ENCODE assay signal across 8 cellular contexts in the genomic region with DNA sequence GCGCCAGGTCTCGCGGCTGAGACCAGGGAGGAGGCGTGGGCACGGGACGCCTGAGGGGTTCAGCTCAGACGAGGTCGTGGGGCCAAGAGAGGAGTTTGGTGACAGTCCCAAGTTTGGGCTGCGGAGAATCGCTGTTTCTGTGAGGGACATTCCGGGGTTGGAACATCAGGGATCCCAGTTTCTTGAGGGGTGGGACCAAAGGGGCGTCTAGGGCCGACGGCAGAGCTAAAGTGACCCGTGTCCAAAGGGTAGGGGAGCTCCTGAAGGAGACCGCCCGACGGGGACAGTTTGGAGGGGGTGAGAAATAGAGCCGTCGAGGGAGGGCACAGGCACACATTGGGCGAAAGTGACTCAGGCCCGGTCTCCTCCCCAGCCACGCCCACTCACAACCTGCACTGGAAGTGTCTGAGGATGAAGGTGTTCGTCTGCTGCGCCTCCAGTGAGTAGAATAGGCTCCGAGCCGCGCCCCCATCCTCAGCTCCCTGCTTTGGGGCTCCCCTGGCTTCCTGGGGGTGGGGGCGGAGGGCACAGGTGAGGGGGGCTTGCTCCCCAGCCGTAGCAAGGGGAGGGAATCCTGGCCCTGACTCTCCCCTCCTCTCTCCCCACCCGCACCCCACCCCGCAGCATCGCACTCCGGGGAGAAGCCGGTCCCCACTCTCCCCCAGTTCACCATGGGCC. TPM values are rescaled to one million over a fixed set of nuclear protein-coding genes. Genes with fewer than 3 reads are reported as not detected.
A peak's percentile ranks its signal among the peaks of the same experiment; 100 is the strongest.
DNase-seq lines count a peak whose midpoint lies in the region; TF ChIP-seq lines count a peak whose summit lies in the region.

No MANE protein-coding gene starts in this region.

- H4K12ac ChIP-seq in trophoblast cell (ENCODE audit: low read depth, low read length), result peak overlapping the region; percentile 23

- H3K4ac ChIP-seq in H9 (ENCODE audit: low read depth, low read length) (no peak overlapping the region), trophoblast cell (ENCODE audit: low read depth, low read length) (no peak overlapping the region)

- H4K8ac ChIP-seq in H9 (replicated peaks; ENCODE audit: insufficient read length, low read depth, low read length) (no peak overlapping the region), trophoblast cell (ENCODE audit: low read depth, low read length) (peak overlapping the region; percentile 61)

- H3K23me2 ChIP-seq in H9 (ENCODE audit: insufficient read length, low read depth, low read length, poor library complexity, severe bottlenecking), result peaks cover 17% of the 10 kb centered on the region

- H2BK120ac ChIP-seq in H9 (ENCODE audit: low read depth, low read length, poor library complexity, severe bottlenecking) (no peak overlapping the region), trophoblast cell (ENCODE audit: insufficient read depth, low read length, poor library complexity) (no peak overlapping the region)

- H3K79me1 ChIP-seq in H9 (ENCODE audit: insufficient read depth, low read depth, low read length, poor library complexity, severe bottlenecking) (no peaks in the 10 kb centered on the region), trophoblast cell (ENCODE audit: low read length) (peaks cover 5% of the 10 kb centered on the region)

- H4K91ac ChIP-seq in H9 (ENCODE audit: insufficient read length, low read depth, low read length) (no peak overlapping the region), trophoblast cell (ENCODE audit: low read depth, low read length) (peak overlapping the region; percentile 44)

- no peak overlapping the region for H3K18ac ChIP-seq in H9 (ENCODE audit: insufficient read length, low read depth, low read length)
- peak overlapping the region; percentile 14 for H3K18ac ChIP-seq in trophoblast cell (ENCODE audit: low read length)

- no peak overlapping the region for H2BK15ac ChIP-seq in H9 (ENCODE audit: low read depth, low read length)

- H3K27ac Mint-ChIP-seq in H9, result peak overlapping the region in 2 of 3 experiments; percentile 77 to 94; a peak in 2 of 7 replicates
- H3K27ac Mint-ChIP-seq in activated T-helper 2 cell treated with anti-CD3 and anti-CD28 coated beads, Interferon-gamma antibody, Interleukin-2, Interleukin-4, amounts not matched to agents 10 μg/mL and 5 μg/mL and 100 μg/mL, durations not matched to agents 14 hours and 24 hours and 36 hours, result peak overlapping the region; percentile 88

- peaks cover 0 to 4% of the 10 kb centered on the region in 2 experiments; a peak in 3 of 5 replicates for H3K9me3 Mint-ChIP-seq in H9
- no peaks in the 10 kb centered on the region for H3K9me3 Mint-ChIP-seq in activated T-helper 2 cell treated with anti-CD3 and anti-CD28 coated beads, Interferon-gamma antibody, Interleukin-2, Interleukin-4, amounts not matched to agents 10 μg/mL and 5 μg/mL and 100 μg/mL, durations not matched to agents 14 hours and 24 hours and 36 hours

- no peak overlapping the region for H3K23ac ChIP-seq in H9 (ENCODE audit: insufficient read length, low read depth, low read length)
- no peak overlapping the region for H3K23ac ChIP-seq in trophoblast cell (ENCODE audit: low read length)

- H3K27ac ChIP-seq in H9 (ENCODE audit: insufficient read length, low read depth, low read length) (no peak overlapping the region), Peyer's patch (peak overlapping the region; percentile 81 to 93 (median 90)), trophoblast cell (ENCODE audit: low read depth, low read length) (peak overlapping the region; percentile 36)

- H3K9me3 ChIP-seq in H9 (ENCODE audit: control insufficient read depth, low read depth, low read length) (no peaks in the 10 kb centered on the region), Peyer's patch (no peaks in the 10 kb centered on the region), trophoblast cell (ENCODE audit: insufficient read depth, low read depth, low read length) (peaks cover 6% of the 10 kb centered on the region)

- no peak overlapping the region for H2BK5ac ChIP-seq in H9 (ENCODE audit: insufficient read length, low read length)
- H2BK5ac ChIP-seq in trophoblast cell (ENCODE audit: low read depth, low read length, poor library complexity), result no peak overlapping the region

- no peaks in the 10 kb centered on the region for H4K20me1 ChIP-seq in H9 (ENCODE audit: control insufficient read depth, insufficient read depth, insufficient read length)

- intact Hi-C loops in activated T-helper 2 cell treated with anti-CD3 and anti-CD28 coated beads, Interferon-gamma antibody, Interleukin-2, Interleukin-4, amounts not matched to agents 10 μg/mL and 5 μg/mL and 100 μg/mL, durations not matched to agents 14 hours and 24 hours and 36 hours (cut with micrococcal nuclease), result loop anchor here (2.0 kb wide), 3 partner anchors 15 to 69 kb away; partner anchors contain the start of gene SLC50A1

- H3K9ac ChIP-seq in H9 (ENCODE audit: extremely low read depth, insufficient read length, low read length) (no peak overlapping the region), trophoblast cell (ENCODE audit: low read length) (no peak overlapping the region)

- no peak for TF ChIP-seq CTCF in H9 (conservative IDR thresholded peaks at IDR 0.05)
- TF ChIP-seq CTCF in Peyer's patch (IDR thresholded peaks at IDR 0.05), result no peak

- peaks cover 22 to 39% of the 10 kb centered on the region in 2 experiments for H3K4me1 Mint-ChIP-seq in H9
- H3K4me1 Mint-ChIP-seq in activated T-helper 2 cell treated with anti-CD3 and anti-CD28 coated beads, Interferon-gamma antibody, Interleukin-2, Interleukin-4, amounts not matched to agents 10 μg/mL and 5 μg/mL and 100 μg/mL, durations not matched to agents 14 hours and 24 hours and 36 hours (ENCODE audit: low read depth), result peaks cover 31% of the 10 kb centered on the region

- H2BK12ac ChIP-seq in H9 (ENCODE audit: insufficient read length, low read depth, low read length) (no peak overlapping the region), trophoblast cell (ENCODE audit: low read length) (peak overlapping the region; percentile 42)

- H2AK5ac ChIP-seq in H9 (ENCODE audit: insufficient read length, low read length) (no peak overlapping the region), trophoblast cell (ENCODE audit: low read length) (no peak overlapping the region)

- peak overlapping the region; percentile 94 to 96 for H3K4me3 Mint-ChIP-seq in H9
- H3K4me3 Mint-ChIP-seq in activated T-helper 2 cell treated with anti-CD3 and anti-CD28 coated beads, Interferon-gamma antibody, Interleukin-2, Interleukin-4, amounts not matched to agents 10 μg/mL and 5 μg/mL and 100 μg/mL, durations not matched to agents 14 hours and 24 hours and 36 hours (ENCODE audit: low read depth), result peak overlapping the region; percentile 82

- H2AFZ ChIP-seq in H9 (ENCODE audit: low read length), result no peak overlapping the region
- peak overlapping the region; percentile 88 for H2AFZ ChIP-seq in trophoblast cell (ENCODE audit: insufficient read depth, low read length, poor library complexity)

- peaks cover 48% of the 10 kb centered on the region for H3K27me3 Mint-ChIP-seq in H9 (ENCODE audit: low read depth)
- H3K27me3 Mint-ChIP-seq in activated T-helper 2 cell treated with anti-CD3 and anti-CD28 coated beads, Interferon-gamma antibody, Interleukin-2, Interleukin-4, amounts not matched to agents 10 μg/mL and 5 μg/mL and 100 μg/mL, durations not matched to agents 14 hours and 24 hours and 36 hours (ENCODE audit: low read depth), result peaks cover 27% of the 10 kb centered on the region

- no peak overlapping the region for H4K5ac ChIP-seq in H9 (ENCODE audit: insufficient read length, low read depth, low read length)

- no peak overlapping the region for H3T11ph ChIP-seq in H9 (ENCODE audit: low read length)

- DNase-seq in H9 (no peak), Peyer's patch (peak; percentile 78 to 91 (median 79)), glomerular visceral epithelial cell (ENCODE audit: extremely low spot score) (peak; percentile 56), trophoblast cell (peak; percentile 84 to 85), ureter (ENCODE audit: low spot score) (peak; percentile 87), NCI-H128 (lab: John Stamatoyannopoulos, UW; ENCODE audit: unreplicated experiment) (no peak), NCI-H1436 treated with DMSO at 0.1 percent for 48 hours (lab: John Stamatoyannopoulos, UW) (no peak)
- DNase-seq in activated T-helper 2 cell treated with anti-CD3 and anti-CD28 coated beads, Interferon-gamma antibody, Interleukin-2, Interleukin-4, amounts not matched to agents 10 μg/mL and 5 μg/mL and 100 μg/mL, durations not matched to agents 14 hours and 24 hours and 36 hours (ENCODE audit: low spot score), result peak; percentile 62

- no peak overlapping the region for H3K56ac ChIP-seq in H9 (ENCODE audit: insufficient read length, low read depth, low read length)

- H2BK20ac ChIP-seq in H9 (ENCODE audit: low read depth, low read length, poor library complexity, severe bottlenecking), result no peak overlapping the region

- H3K4me2 ChIP-seq in H9 (ENCODE audit: insufficient read depth, insufficient read length, low read length), result peak overlapping the region; percentile 24
- peak overlapping the region; percentile 93 for H3K4me2 ChIP-seq in trophoblast cell (ENCODE audit: low read length)

- peaks cover 32% of the 10 kb centered on the region for H3K27me3 ChIP-seq in H9 (ENCODE audit: insufficient read depth, low read length)
- H3K27me3 ChIP-seq in Peyer's patch, result peaks cover 0 to 29% of the 10 kb centered on the region in 2 donors
- peaks cover 32% of the 10 kb centered on the region for H3K27me3 ChIP-seq in trophoblast cell (ENCODE audit: insufficient read depth, low read length)

- H3K79me2 ChIP-seq in H9 (ENCODE audit: insufficient read depth, low read length), result no peaks in the 10 kb centered on the region
- H3K79me2 ChIP-seq in trophoblast cell (ENCODE audit: control insufficient read depth, insufficient read depth, low read length, poor library complexity), result no peaks in the 10 kb centered on the region

- no peak for TF ChIP-seq POLR2A in Peyer's patch (IDR thresholded peaks at IDR 0.05)

- 0 out of 7 replicates have a peak, but pooled peaks cover 0 to 4% (median 0%) of the 10 kb centered on the region in 3 experiments for H3K36me3 Mint-ChIP-seq in H9 (ENCODE audit: insufficient read depth in 1 of 3, low read depth in 3 of 3)
- no peaks in the 10 kb centered on the region for H3K36me3 Mint-ChIP-seq in activated T-helper 2 cell treated with anti-CD3 and anti-CD28 coated beads, Interferon-gamma antibody, Interleukin-2, Interleukin-4, amounts not matched to agents 10 μg/mL and 5 μg/mL and 100 μg/mL, durations not matched to agents 14 hours and 24 hours and 36 hours (ENCODE audit: low read depth)

- WGBS in H9 (ENCODE audit: extremely low coverage, insufficient read length, low lambda C conversion rate), result no CpG with 5 or more reads among the region's 35 CpGs
- WGBS in trophoblast cell (ENCODE audit: extremely low coverage, insufficient coverage, insufficient read length), result no CpG with 5 or more reads among the region's 35 CpGs

- H3K4me3 ChIP-seq in Peyer's patch (peak overlapping the region; percentile 61 to 75 (median 62)), trophoblast cell (ENCODE audit: low read depth, low read length) (peak overlapping the region; percentile 56)

- H3K14ac ChIP-seq in H9 (ENCODE audit: insufficient read depth, low read length) (no peak overlapping the region), trophoblast cell (ENCODE audit: low read length) (peak overlapping the region; percentile 25)

- H3K4me1 ChIP-seq in H9 (ENCODE audit: insufficient read depth, low read length), result no peaks in the 10 kb centered on the region
- H3K4me1 ChIP-seq in Peyer's patch, result peaks cover 5 to 52% (median 32%) of the 10 kb centered on the region in 4 donors
- peaks cover 20 to 22% of the 10 kb centered on the region in 2 experiments for H3K4me1 ChIP-seq in trophoblast cell (ENCODE audit: control insufficient read depth in 1 of 2, insufficient read depth in 2 of 2, low read length in 2 of 2)

- H3K36me3 ChIP-seq in Peyer's patch (no peaks in the 10 kb centered on the region), trophoblast cell (ENCODE audit: control insufficient read depth in 1 of 2, insufficient read depth in 2 of 2, low read length in 2 of 2) (no peaks in the 10 kb centered on the region)

RNA-seq across cellular contexts. Expression of gene EFNA3, which starts 7.0 kb away (rescaled TPM):
- 3.9 and 4.6 TPM in 2 replicates for total RNA-seq in H9 (2021)
- 1 to 10 TPM; 2.3 to 8.7 (median 5.3) TPM for total RNA-seq in Peyer's patch
- total RNA-seq in activated T-helper 2 cell treated with anti-CD3 and anti-CD28 coated beads, Interferon-gamma antibody, Interleukin-2, Interleukin-4, amounts not matched to agents 10 μg/mL and 5 μg/mL and 100 μg/mL, durations not matched to agents 14 hours and 24 hours and 36 hours, result 6.0 and 7.1 TPM in 2 replicates
- 2.5 and 2.7 TPM in 2 replicates for polyA plus RNA-seq in trophoblast cell (2013)
- 1.1 TPM for total RNA-seq in ureter

RNA-seq across cellular contexts. Expression of gene EFNA4, which starts 22.1 kb away (rescaled TPM):
- total RNA-seq in H9 (2021) (11.7 and 11.8 TPM in 2 replicates), Peyer's patch (10 to 100 TPM in 3 of 4 donors, 1 to 10 TPM in 1; 2.5 to 39.6 (median 18.2) TPM), ureter (11.2 TPM)
- total RNA-seq in activated T-helper 2 cell treated with anti-CD3 and anti-CD28 coated beads, Interferon-gamma antibody, Interleukin-2, Interleukin-4, amounts not matched to agents 10 μg/mL and 5 μg/mL and 100 μg/mL, durations not matched to agents 14 hours and 24 hours and 36 hours, result 9.2 and 10.5 TPM in 2 replicates
- 16.4 and 16.6 TPM in 2 replicates for polyA plus RNA-seq in trophoblast cell (2013)

RNA-seq across cellular contexts. Expression of gene ADAM15, which starts 34.5 kb away (rescaled TPM):
- total RNA-seq in H9 (2021) (29.6 and 30.6 TPM in 2 replicates), Peyer's patch (100 to 1,000 TPM; 111 to 191 (median 126) TPM), ureter (152 TPM)
- total RNA-seq in activated T-helper 2 cell treated with anti-CD3 and anti-CD28 coated beads, Interferon-gamma antibody, Interleukin-2, Interleukin-4, amounts not matched to agents 10 μg/mL and 5 μg/mL and 100 μg/mL, durations not matched to agents 14 hours and 24 hours and 36 hours, result 72.0 and 74.8 TPM in 2 replicates
- polyA plus RNA-seq in trophoblast cell (2013), result 16.6 and 17.0 TPM in 2 replicates

RNA-seq across cellular contexts. Expression of gene EFNA1, which starts 42.0 kb away (rescaled TPM):
- total RNA-seq in H9 (2021) (1.4 and 1.9 TPM in 2 replicates), Peyer's patch (100 to 1,000 TPM in 3 of 4 donors, 10 to 100 TPM in 1; 13.2 to 166 (median 145) TPM), ureter (111 TPM)
- total RNA-seq in activated T-helper 2 cell treated with anti-CD3 and anti-CD28 coated beads, Interferon-gamma antibody, Interleukin-2, Interleukin-4, amounts not matched to agents 10 μg/mL and 5 μg/mL and 100 μg/mL, durations not matched to agents 14 hours and 24 hours and 36 hours, result 0.18 and 0.39 TPM in 2 replicates
- polyA plus RNA-seq in trophoblast cell (2013), result 81.6 and 84.2 TPM in 2 replicates

RNA-seq across cellular contexts. Expression of gene SLC50A1, which starts 50.0 kb away (rescaled TPM):
- total RNA-seq in H9 (2021), result 24.9 and 26.0 TPM in 2 replicates
- 10 to 100 TPM; 42.5 to 83.3 (median 46.7) TPM for total RNA-seq in Peyer's patch
- 56.9 and 58.0 TPM in 2 replicates for total RNA-seq in activated T-helper 2 cell treated with anti-CD3 and anti-CD28 coated beads, Interferon-gamma antibody, Interleukin-2, Interleukin-4, amounts not matched to agents 10 μg/mL and 5 μg/mL and 100 μg/mL, durations not matched to agents 14 hours and 24 hours and 36 hours
- 39.1 and 39.3 TPM in 2 replicates for polyA plus RNA-seq in trophoblast cell (2013)
- 63.4 TPM for total RNA-seq in ureter

Comparison
In these comparisons a context has a peak if more than half of its experiments do, and no peak if none do; other contexts are left out.
1. DNase-seq: peak in Peyer's patch (3 of 3), activated T-helper 2 cell treated with anti-CD3 and anti-CD28 coated beads, Interferon-gamma antibody, Interleukin-2, Interleukin-4, amounts not matched to agents 10 μg/mL and 5 μg/mL and 100 μg/mL, durations not matched to agents 14 hours and 24 hours and 36 hours (single experiment), glomerular visceral epithelial cell (single experiment), trophoblast cell (2 of 2) and ureter (single experiment); none in H9 (single experiment), NCI-H128 (single experiment) and NCI-H1436 treated with DMSO at 0.1 percent for 48 hours (single experiment).